8 cellular contexts compared by ENCODE assay signal in genomic region chr17:64320613-64321553, GRCh38. TPM values are rescaled to one million over a fixed set of nuclear protein-coding genes. Genes with fewer than 3 reads are reported as not detected.
DNase-seq lines count a peak whose midpoint lies in the region; ATAC-seq and TF ChIP-seq lines count a peak whose summit lies in the region.

No MANE protein-coding gene starts in this region.

- peak overlapping the region; percentile 21; the same call in 1 of the 2 replicates for H3K4me2 ChIP-seq in PC-9

- H3K36me3 ChIP-seq in PC-9 (ENCODE audit: low read depth) (peaks cover 13% of the 10 kb centered on the region), neutrophil (peaks cover 53% of the 10 kb centered on the region), thoracic aorta (no peaks in the 10 kb centered on the region)

- no peaks in the 10 kb centered on the region for H3K27me3 ChIP-seq in PC-9 (ENCODE audit: insufficient read depth, low read depth)
- H3K27me3 ChIP-seq in neutrophil: no peaks in the 10 kb centered on the region
- no peaks in the 10 kb centered on the region for H3K27me3 ChIP-seq in thoracic aorta (replicated peaks; ENCODE audit: insufficient read depth)

- TF ChIP-seq CTCF in PC-9 (conservative IDR thresholded peaks at IDR 0.05) (peak; percentile 96), neutrophil (IDR thresholded peaks at IDR 0.05) (peak; percentile 74), thoracic aorta (IDR thresholded peaks at IDR 0.05) (peak; percentile 62)

- H4K20me1 ChIP-seq in PC-9 (ENCODE audit: insufficient read depth): no peaks in the 10 kb centered on the region

- H3F3A ChIP-seq in PC-9 (ENCODE audit: insufficient read depth, low read depth): peaks cover 4% of the 10 kb centered on the region; the same call in 1 of the 2 replicates

- BruUV-seq in PC-9 (replicated peaks; lab: Mats Ljungman, UMichigan): no TSS peak

- H3K4me1 ChIP-seq in PC-9 (replicated peaks; ENCODE audit: insufficient read depth) (peaks cover 48% of the 10 kb centered on the region), neutrophil (ENCODE audit: control insufficient read depth in 1 of 2, insufficient read depth in 1 of 2, low read depth in 1 of 2, low read length in 1 of 2) (peaks cover 39 to 43% of the 10 kb centered on the region in 2 experiments), thoracic aorta (ENCODE audit: control insufficient read depth in 1 of 2, low read depth in 2 of 2) (peaks cover 0 to 9% of the 10 kb centered on the region in 2 donors)

- 0 out of 2 replicates have a peak, but pooled peaks cover 3% of the 10 kb centered on the region for H3K79me2 ChIP-seq in PC-9 (ENCODE audit: low read depth)

- DNase-seq in DMS 273 treated with DMSO at 0.1 percent for 48 hours (lab: John Stamatoyannopoulos, UW): peak; percentile 70
- DNase-seq in Kasumi-1 (lab: John Stamatoyannopoulos, UW): peak; percentile 90 to 94
- peak; percentile 61 to 72 for DNase-seq in PC-9
- peak; percentile 69 to 71 for DNase-seq in activated T-cell treated with anti-CD3 and anti-CD28 coated beads, Interleukin-2, amount 50 U/mL, for 48 hours
- DNase-seq in fibroblast of peridontal ligament (ENCODE audit: extremely low read depth): peak; percentile 87
- DNase-seq in thoracic aorta (ENCODE audit: low spot score): no peak

- no peak overlapping the region for H3K27ac ChIP-seq in PC-9
- H3K27ac ChIP-seq in neutrophil: peak overlapping the region; percentile 98
- no peak overlapping the region for H3K27ac ChIP-seq in thoracic aorta

- no peak overlapping the region for H2AFZ ChIP-seq in PC-9

- H3K9me3 ChIP-seq in PC-9 (ENCODE audit: insufficient read depth, low read depth) (no peaks in the 10 kb centered on the region), neutrophil (no peaks in the 10 kb centered on the region), thoracic aorta (no peaks in the 10 kb centered on the region)

- H3K4me3 ChIP-seq in PC-9: no peak overlapping the region
- no peak overlapping the region for H3K4me3 ChIP-seq in neutrophil (ENCODE audit: low read depth in 1 of 2, low read length in 1 of 2)
- H3K4me3 ChIP-seq in thoracic aorta: no peak overlapping the region

- POLR2A ChIA-PET in PC-9 (lab: Charles Lee; ENCODE audit: unreplicated experiment): no interaction called here

- intact Hi-C loops in PC-9 (cut with micrococcal nuclease; ENCODE audit: unreplicated experiment): loop anchor here (1.0 kb wide), 1 partner anchor 97 kb away; no protein-coding TSS in a partner anchor

- H3K9me2 ChIP-seq in PC-9 (ENCODE audit: insufficient read depth): no peaks in the 10 kb centered on the region

- CTCF ChIA-PET in PC-9 (lab: Charles Lee): interaction anchor here (0.5 to 0.9 kb wide), 5 partner anchors 9 to 639 kb away, joined by 3 to 4 read pairs (median 4); no protein-coding TSS in a partner anchor

- ATAC-seq in thoracic aorta (ENCODE audit: insufficient number of reproducible peaks, low FRiP score, low read depth) (peak; percentile 53), GM21786 (IDR thresholded peaks at IDR 0.05; ENCODE audit: unreplicated experiment) (no peak)

RNA-seq across cellular contexts. Expression of gene TEX2, which starts 57.8 kb away (rescaled TPM):
- total RNA-seq in PC-9 (2021): 24.0 and 27.9 TPM in 2 replicates
- 10 to 100 TPM; 27.5 to 70.7 TPM for total RNA-seq in thoracic aorta
